In the genomic region with DNA sequence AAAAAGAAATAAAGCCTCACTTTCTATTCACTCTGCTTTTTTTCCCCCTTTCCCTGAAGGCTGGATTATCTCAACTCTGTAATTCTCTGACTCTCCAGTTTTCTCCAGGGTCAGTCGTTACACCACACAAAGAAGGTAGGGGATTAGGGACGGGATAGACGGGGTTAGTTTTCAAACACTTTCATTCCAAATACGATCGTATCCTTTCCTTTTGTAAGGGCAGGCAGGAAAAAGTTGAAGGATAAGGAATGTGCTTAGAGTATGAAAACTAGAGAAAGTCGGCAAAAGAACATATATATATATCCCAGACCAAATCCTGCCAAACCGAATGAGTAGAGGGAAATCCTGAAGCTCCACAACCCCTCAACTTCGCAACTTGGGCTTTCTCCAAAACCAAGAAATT, we compare ENCODE assay signal across 8 cellular contexts. TPM values are rescaled to one million over a fixed set of nuclear protein-coding genes. Genes with fewer than 3 reads are reported as not detected.
DNase-seq lines count a peak whose midpoint lies in the region; ATAC-seq, FAIRE-seq and TF ChIP-seq lines count a peak whose summit lies in the region.

No MANE protein-coding gene starts in this region.

- FAIRE-seq in astrocyte (lab: Jason Lieb, UNC), result no peak

- H3K27me3 Mint-ChIP-seq in activated T-cell treated with anti-CD3 and anti-CD28 coated beads, Interleukin-2, amount 50 U/mL, for 72 hours (ENCODE audit: low read depth), result no peaks in the 10 kb centered on the region
- no peaks in the 10 kb centered on the region for H3K27me3 Mint-ChIP-seq in astrocyte (ENCODE audit: low read depth, unreplicated experiment)

- peaks cover 10% of the 10 kb centered on the region for H3K36me3 ChIP-seq in astrocyte (ENCODE audit: insufficient read depth, low read length)
- peaks cover 24% of the 10 kb centered on the region for H3K36me3 ChIP-seq in lower lobe of right lung
- H3K36me3 ChIP-seq in tibial artery, result peaks cover 16 to 28% (median 21%) of the 10 kb centered on the region in 3 donors

- H3K79me2 ChIP-seq in astrocyte (ENCODE audit: insufficient read depth, low read length), result peaks cover 49% of the 10 kb centered on the region

- peaks cover 19% of the 10 kb centered on the region for H4K20me1 ChIP-seq in astrocyte (ENCODE audit: insufficient read depth, low read length)

- H3K27ac Mint-ChIP-seq in activated T-cell treated with anti-CD3 and anti-CD28 coated beads, Interleukin-2, amount 50 U/mL, for 72 hours, result peak overlapping the region; percentile 34
- H3K27ac Mint-ChIP-seq in astrocyte (ENCODE audit: unreplicated experiment), result peak overlapping the region; percentile 97

- peak overlapping the region; percentile 74 for H3K9ac ChIP-seq in astrocyte (ENCODE audit: low read length)

- ATAC-seq in activated T-cell treated with anti-CD3 and anti-CD28 coated beads, Interleukin-2, amount 50 U/mL, for 72 hours (replicated peaks in 1 of 2), result no peak
- ATAC-seq in lower lobe of right lung (no peak), GM18909 (IDR thresholded peaks at IDR 0.05; ENCODE audit: poor library complexity, unreplicated experiment) (no peak)

- H3K36me3 Mint-ChIP-seq in activated T-cell treated with anti-CD3 and anti-CD28 coated beads, Interleukin-2, amount 50 U/mL, for 72 hours (ENCODE audit: insufficient read depth in 2 of 2), result peaks cover 20 to 28% of the 10 kb centered on the region in 2 donors
- H3K36me3 Mint-ChIP-seq in astrocyte (ENCODE audit: low read depth, unreplicated experiment), result peaks cover 8% of the 10 kb centered on the region

- H3K9me3 Mint-ChIP-seq in activated T-cell treated with anti-CD3 and anti-CD28 coated beads, Interleukin-2, amount 50 U/mL, for 72 hours, result no peaks in the 10 kb centered on the region
- H3K9me3 Mint-ChIP-seq in astrocyte (ENCODE audit: unreplicated experiment), result no peaks in the 10 kb centered on the region

- H3K4me1 ChIP-seq in astrocyte (ENCODE audit: insufficient read depth, low read length) (peaks cover 13% of the 10 kb centered on the region), lower lobe of right lung (peaks cover 48% of the 10 kb centered on the region), tibial artery (peaks cover 9 to 41% (median 26%) of the 10 kb centered on the region in 4 donors)

- TF ChIP-seq CTCF in astrocyte (IDR thresholded peaks at IDR 0.05; ENCODE audit: insufficient read depth, low read depth, low read length), result no peak
- no peak for TF ChIP-seq CTCF in lower lobe of right lung (IDR thresholded peaks at IDR 0.05)
- TF ChIP-seq CTCF in tibial artery (IDR thresholded peaks at IDR 0.05), result no peak

- peak overlapping the region; percentile 97 to 98 for H3K4me3 Mint-ChIP-seq in activated T-cell treated with anti-CD3 and anti-CD28 coated beads, Interleukin-2, amount 50 U/mL, for 72 hours
- peak overlapping the region; percentile 98 for H3K4me3 Mint-ChIP-seq in astrocyte (ENCODE audit: unreplicated experiment)

- peak overlapping the region; percentile 66 for H3K4me3 ChIP-seq in astrocyte (ENCODE audit: insufficient read depth, low read depth, low read length)
- peak overlapping the region; percentile 89 for H3K4me3 ChIP-seq in lower lobe of right lung
- peak overlapping the region; percentile 43 to 74 for H3K4me3 ChIP-seq in tibial artery

- H3K9me3 ChIP-seq in astrocyte (ENCODE audit: insufficient read depth, low read depth, low read length) (no peaks in the 10 kb centered on the region), lower lobe of right lung (no peaks in the 10 kb centered on the region), tibial artery (no peaks in the 10 kb centered on the region)

- no peaks in the 10 kb centered on the region for H3K27me3 ChIP-seq in astrocyte (ENCODE audit: insufficient read depth, low read length)
- no peaks in the 10 kb centered on the region for H3K27me3 ChIP-seq in lower lobe of right lung (ENCODE audit: low read depth)
- H3K27me3 ChIP-seq in tibial artery, result no peaks in the 10 kb centered on the region

- peaks cover 62% of the 10 kb centered on the region for H3K4me1 Mint-ChIP-seq in activated T-cell treated with anti-CD3 and anti-CD28 coated beads, Interleukin-2, amount 50 U/mL, for 72 hours (ENCODE audit: low read depth)
- H3K4me1 Mint-ChIP-seq in astrocyte (ENCODE audit: low read depth, unreplicated experiment), result peaks cover 22% of the 10 kb centered on the region

- DNase-seq in activated T-cell treated with anti-CD3 and anti-CD28 coated beads, Interleukin-2, amount 50 U/mL, for 72 hours, result no peak
- no peak for DNase-seq in activated T-cell treated with anti-CD3 and anti-CD28 coated beads, Interleukin-2, amount 50 U/mL, for 48 hours
- DNase-seq in astrocyte (ENCODE audit: low read depth) (no peak), lower lobe of right lung (no peak), tibial artery (no peak), NCI-H2107 treated with DMSO at 0.1 percent for 48 hours (lab: John Stamatoyannopoulos, UW; ENCODE audit: unreplicated experiment) (no peak), globus pallidus (ENCODE audit: low spot score) (no peak)

- peak overlapping the region; percentile 59 for H3K27ac ChIP-seq in astrocyte (ENCODE audit: low read depth, low read length)
- peak overlapping the region; percentile 88 for H3K27ac ChIP-seq in lower lobe of right lung
- peak overlapping the region; percentile 80 to 84 for H3K27ac ChIP-seq in tibial artery

- H2AFZ ChIP-seq in astrocyte (ENCODE audit: low read depth, low read length), result peak overlapping the region; percentile 28

- intact Hi-C loops in lower lobe of right lung (cut with DNase I) (no loop called here), tibial artery (cut with DNase I; ENCODE audit: low total_unique reads) (loop anchor here (2.0 to 5.0 kb wide), 2 partner anchors 35 to 61 kb away; a partner anchor contains a TSS)

- H3K4me2 ChIP-seq in astrocyte (ENCODE audit: low read length), result peak overlapping the region; percentile 90

RNA-seq across cellular contexts. Expression of a gene that starts 0.6 kb away (rescaled TPM):
- total RNA-seq in activated T-cell treated with anti-CD3 and anti-CD28 coated beads, Interleukin-2, amount 50 U/mL, for 72 hours, result 10 to 100 TPM; 74.6 to 84.6 TPM
- 138 and 142 TPM in 2 replicates for total RNA-seq in astrocyte
- 114 TPM for total RNA-seq in lower lobe of right lung

RNA-seq across cellular contexts. Expression of a gene that starts 9.4 kb away (rescaled TPM):
- total RNA-seq in activated T-cell treated with anti-CD3 and anti-CD28 coated beads, Interleukin-2, amount 50 U/mL, for 72 hours, result 10 to 100 TPM in 1 of 2 donors, 1 to 10 TPM in 1; 7.4 to 11.8 TPM
- total RNA-seq in astrocyte (4.1 and 4.2 TPM in 2 replicates), lower lobe of right lung (12.5 TPM)

RNA-seq across cellular contexts. Expression of a gene that starts 11.1 kb away (rescaled TPM):
- 1,000 to 10,000 TPM; 5,172 to 5,269 TPM for total RNA-seq in activated T-cell treated with anti-CD3 and anti-CD28 coated beads, Interleukin-2, amount 50 U/mL, for 72 hours
- total RNA-seq in astrocyte (3,078 and 3,088 TPM in 2 replicates), lower lobe of right lung (2,837 TPM)

RNA-seq across cellular contexts. Expression of a gene that starts 23.1 kb away (rescaled TPM):
- 100 to 1,000 TPM; 226 to 265 TPM for total RNA-seq in activated T-cell treated with anti-CD3 and anti-CD28 coated beads, Interleukin-2, amount 50 U/mL, for 72 hours
- total RNA-seq in astrocyte (124 and 130 TPM in 2 replicates), lower lobe of right lung (69.4 TPM)

RNA-seq across cellular contexts. Expression of a gene that starts 24.9 kb away (rescaled TPM):
- 100 to 1,000 TPM in 1 of 2 donors, 10 to 100 TPM in 1; 96.3 to 111 TPM for total RNA-seq in activated T-cell treated with anti-CD3 and anti-CD28 coated beads, Interleukin-2, amount 50 U/mL, for 72 hours
- total RNA-seq in astrocyte (110 and 118 TPM in 2 replicates), lower lobe of right lung (21.4 TPM)
